40 cellular contexts compared by ENCODE assay signal in genomic region chr4:80116516-80116915, GRCh38.
"Had no signal": no experiment of that assay in that cellular context is flagged by ENCODE, and none has a peak within 500 bp of the region (broad histone marks: within the 10 kb centered on the region; RNA-seq: fewer than 3 reads in every experiment).

No MANE protein-coding gene starts in this region.

- H3K27me3 ChIP-seq: adrenal gland, ascending aorta, body of pancreas, brain microvascular endothelial cell, breast epithelium, cardiac muscle cell had no signal

- H3K4me3 ChIP-seq: adrenal gland, ascending aorta, body of pancreas, breast epithelium, cardiac muscle cell had no signal

- H3K4me3 Mint-ChIP-seq: activated naive CD4-positive, alpha-beta T cell treated with anti-CD3 and anti-CD28 coated beads for 36 hours; activated naive CD4-positive, alpha-beta T cell treated with anti-CD3 and anti-CD28 coated beads, Interleukin-2, amount 10 ng/mL, durations not matched to agents 7 days and 5 days; activated naive CD4-positive, alpha-beta T cell treated with anti-CD3 and anti-CD28 coated beads, Interleukin-2, amount 50 U/mL, for 24 hours; activated naive CD8-positive, alpha-beta T cell; activated naive CD8-positive, alpha-beta T cell treated with anti-CD3 and anti-CD28 coated beads for 36 hours; activated naive CD8-positive, alpha-beta T cell treated with anti-CD3 and anti-CD28 coated beads, Interleukin-2, amount 10 ng/mL, durations not matched to agents 7 days and 5 days; activated naive CD8-positive, alpha-beta T cell treated with anti-CD3 and anti-CD28 coated beads, Interleukin-2, amount 50 U/mL, for 24 hours; activated T-cell treated with anti-CD3 and anti-CD28 coated beads, Interleukin-2, amount 50 U/mL, for 24 hours; activated T-cell treated with anti-CD3 and anti-CD28 coated beads, Interleukin-2, amount 50 U/mL, for 4 hours; activated T-cell treated with anti-CD3 and anti-CD28 coated beads, Interleukin-2, amount 50 U/mL, for 72 hours; activated T-helper 1 cell treated with anti-CD3 and anti-CD28 coated beads, Interleukin-12 subunit alpha, Interleukin-12 subunit beta, Interleukin-2, Interleukin-4 antibody, amounts not matched to agents 30 ng/mL and 10 ng/mL and 1 ng/mL, durations not matched to agents 14 hours and 24 hours and 36 hours; activated T-helper 17 cell treated with anti-CD3 and anti-CD28 coated beads, Interleukin-2, amount 50 U/mL, for 72 hours; brain; central memory CD8-positive, alpha-beta T cell had no signal

- DNase-seq: activated effector memory CD4-positive, alpha-beta T cell treated with anti-CD3 and anti-CD28 coated beads, Interleukin-2, amount 50 U/mL, for 16 hours; activated effector memory CD4-positive, alpha-beta T cell treated with Interleukin-2 at 50 U/mL for 16 hours; activated gamma-delta T cell; activated gamma-delta T cell treated with Interleukin-2 at 50 U/mL for 16 hours; activated naive CD4-positive, alpha-beta T cell; activated naive CD4-positive, alpha-beta T cell treated with anti-CD3 and anti-CD28 coated beads for 36 hours; activated naive CD4-positive, alpha-beta T cell treated with anti-CD3 and anti-CD28 coated beads, Interleukin-2, amount 10 ng/mL, durations not matched to agents 7 days and 5 days; activated naive CD4-positive, alpha-beta T cell treated with anti-CD3 and anti-CD28 coated beads, Interleukin-2, amount 50 U/mL, for 16 hours; activated naive CD4-positive, alpha-beta T cell treated with Interleukin-2 at 50 U/mL for 16 hours; activated naive CD8-positive, alpha-beta T cell treated with anti-CD3 and anti-CD28 coated beads for 36 hours; activated naive CD8-positive, alpha-beta T cell treated with anti-CD3 and anti-CD28 coated beads, Interleukin-2, amount 10 ng/mL, durations not matched to agents 7 days and 5 days; activated naive CD8-positive, alpha-beta T cell treated with anti-CD3 and anti-CD28 coated beads, Interleukin-2, amount 50 U/mL, for 24 hours; activated T-cell treated with anti-CD3 and anti-CD28 coated beads for 4 hours; activated T-cell treated with anti-CD3 and anti-CD28 coated beads, Interleukin-2, amount 50 U/mL, for 1 hour; activated T-cell treated with anti-CD3 and anti-CD28 coated beads, Interleukin-2, amount 50 U/mL, for 24 hours; activated T-cell treated with anti-CD3 and anti-CD28 coated beads, Interleukin-2, amount 50 U/mL, for 4 hours; activated T-cell treated with anti-CD3 and anti-CD28 coated beads, Interleukin-2, amount 50 U/mL, for 48 hours; activated T-cell treated with anti-CD3 and anti-CD28 coated beads, Interleukin-2, amount 50 U/mL, for 72 hours; adrenal gland; amniotic stem cell; amygdala; anterior cingulate cortex; aorta; body of pancreas; brain microvascular endothelial cell; caudate nucleus; central memory CD4-positive, alpha-beta T cell; cerebellar nuclear complex had no signal

- H3K4me1 ChIP-seq: adrenal gland, ascending aorta, body of pancreas, breast epithelium had no signal

- ATAC-seq: activated naive CD4-positive, alpha-beta T cell treated with anti-CD3 and anti-CD28 coated beads, Interleukin-2, amount 50 U/mL, for 72 hours; activated naive CD8-positive, alpha-beta T cell treated with anti-CD3 and anti-CD28 coated beads, Interleukin-2, amount 50 U/mL, for 24 hours; activated T-cell treated with anti-CD3 and anti-CD28 coated beads, Interleukin-2, amount 50 U/mL, for 4 hours; activated T-cell treated with anti-CD3 and anti-CD28 coated beads, Interleukin-2, amount 50 U/mL, for 72 hours; activated T-helper 17 cell treated with anti-CD3 and anti-CD28 coated beads, Interleukin-2, amount 50 U/mL, for 72 hours; body of pancreas had no signal

- H3K27me3 Mint-ChIP-seq: activated naive CD4-positive, alpha-beta T cell treated with anti-CD3 and anti-CD28 coated beads, Interleukin-2, amount 50 U/mL, for 24 hours; activated naive CD8-positive, alpha-beta T cell; activated T-cell treated with anti-CD3 and anti-CD28 coated beads, Interleukin-2, amount 50 U/mL, for 24 hours; activated T-helper 17 cell treated with anti-CD3 and anti-CD28 coated beads, Interleukin-2, amount 50 U/mL, for 72 hours had no signal

- FAIRE-seq: bronchial epithelial cell had no signal

- H3K27ac ChIP-seq: adrenal gland, ascending aorta, body of pancreas, brain microvascular endothelial cell, breast epithelium, cardiac muscle cell had no signal

- H3K9me3 ChIP-seq: body of pancreas had no signal

- H3K36me3 ChIP-seq: adrenal gland, ascending aorta, brain microvascular endothelial cell, breast epithelium, cardiac muscle cell had no signal

- H3K4me1 Mint-ChIP-seq: activated naive CD4-positive, alpha-beta T cell treated with anti-CD3 and anti-CD28 coated beads, Interleukin-2, amount 10 ng/mL, durations not matched to agents 7 days and 5 days; activated naive CD4-positive, alpha-beta T cell treated with anti-CD3 and anti-CD28 coated beads, Interleukin-2, amount 50 U/mL, for 24 hours; activated naive CD8-positive, alpha-beta T cell treated with anti-CD3 and anti-CD28 coated beads for 36 hours; activated naive CD8-positive, alpha-beta T cell treated with anti-CD3 and anti-CD28 coated beads, Interleukin-2, amount 50 U/mL, for 24 hours; activated T-helper 17 cell treated with anti-CD3 and anti-CD28 coated beads, Interleukin-2, amount 50 U/mL, for 72 hours; brain; central memory CD8-positive, alpha-beta T cell had no signal

- H3K27ac Mint-ChIP-seq: activated naive CD4-positive, alpha-beta T cell treated with anti-CD3 and anti-CD28 coated beads for 36 hours; activated naive CD4-positive, alpha-beta T cell treated with anti-CD3 and anti-CD28 coated beads, Interleukin-2, amount 10 ng/mL, durations not matched to agents 7 days and 5 days; activated naive CD4-positive, alpha-beta T cell treated with anti-CD3 and anti-CD28 coated beads, Interleukin-2, amount 50 U/mL, for 24 hours; activated naive CD4-positive, alpha-beta T cell treated with anti-CD3 and anti-CD28 coated beads, Interleukin-2, amount 50 U/mL, for 72 hours; activated naive CD8-positive, alpha-beta T cell; activated naive CD8-positive, alpha-beta T cell treated with anti-CD3 and anti-CD28 coated beads for 36 hours; activated naive CD8-positive, alpha-beta T cell treated with anti-CD3 and anti-CD28 coated beads, Interleukin-2, amount 10 ng/mL, durations not matched to agents 7 days and 5 days; activated naive CD8-positive, alpha-beta T cell treated with anti-CD3 and anti-CD28 coated beads, Interleukin-2, amount 50 U/mL, for 24 hours; activated T-cell treated with anti-CD3 and anti-CD28 coated beads, Interleukin-2, amount 50 U/mL, for 24 hours; activated T-cell treated with anti-CD3 and anti-CD28 coated beads, Interleukin-2, amount 50 U/mL, for 72 hours; activated T-helper 1 cell treated with anti-CD3 and anti-CD28 coated beads, Interleukin-12 subunit alpha, Interleukin-12 subunit beta, Interleukin-2, Interleukin-4 antibody, amounts not matched to agents 30 ng/mL and 10 ng/mL and 1 ng/mL, durations not matched to agents 14 hours and 24 hours and 36 hours; activated T-helper 17 cell treated with anti-CD3 and anti-CD28 coated beads, Interleukin-2, amount 50 U/mL, for 72 hours; activated T-helper 2 cell treated with anti-CD3 and anti-CD28 coated beads, Interferon-gamma antibody, Interleukin-2, Interleukin-4, amounts not matched to agents 10 μg/mL and 5 μg/mL and 100 μg/mL, durations not matched to agents 14 hours and 24 hours and 36 hours; brain had no signal

- H3K36me3 Mint-ChIP-seq: activated naive CD8-positive, alpha-beta T cell; activated naive CD8-positive, alpha-beta T cell treated with anti-CD3 and anti-CD28 coated beads for 36 hours; brain had no signal
